In the genomic region with DNA sequence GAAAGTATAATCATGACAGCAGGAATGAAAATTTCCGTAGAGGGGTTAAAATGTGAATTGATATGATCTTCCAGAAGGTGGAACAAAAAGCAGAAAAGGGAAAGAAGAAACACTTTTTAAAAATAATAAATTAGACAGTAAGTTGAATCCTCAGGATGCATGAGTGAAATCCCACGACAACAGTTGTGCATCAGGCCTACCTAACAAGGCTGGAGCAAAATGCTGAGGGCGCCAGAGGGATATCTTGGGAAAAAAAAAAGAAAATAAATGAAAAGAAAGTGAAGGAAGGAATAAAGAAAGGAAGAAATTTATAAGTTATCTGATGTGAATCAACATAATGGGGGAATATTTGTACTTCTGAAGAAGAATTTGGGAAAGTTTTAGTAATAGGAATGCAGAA, we compare ENCODE assay signal across 1 cellular context.
TF ChIP-seq lines count a peak whose summit lies in the region.

No MANE protein-coding gene starts in this region.

TF ChIP-seq in GM23338, 12 proteins besides CTCF, POLR2A, EP300 and RAD21 (continued from another document):
- TF ChIP-seq, protein P1, sequence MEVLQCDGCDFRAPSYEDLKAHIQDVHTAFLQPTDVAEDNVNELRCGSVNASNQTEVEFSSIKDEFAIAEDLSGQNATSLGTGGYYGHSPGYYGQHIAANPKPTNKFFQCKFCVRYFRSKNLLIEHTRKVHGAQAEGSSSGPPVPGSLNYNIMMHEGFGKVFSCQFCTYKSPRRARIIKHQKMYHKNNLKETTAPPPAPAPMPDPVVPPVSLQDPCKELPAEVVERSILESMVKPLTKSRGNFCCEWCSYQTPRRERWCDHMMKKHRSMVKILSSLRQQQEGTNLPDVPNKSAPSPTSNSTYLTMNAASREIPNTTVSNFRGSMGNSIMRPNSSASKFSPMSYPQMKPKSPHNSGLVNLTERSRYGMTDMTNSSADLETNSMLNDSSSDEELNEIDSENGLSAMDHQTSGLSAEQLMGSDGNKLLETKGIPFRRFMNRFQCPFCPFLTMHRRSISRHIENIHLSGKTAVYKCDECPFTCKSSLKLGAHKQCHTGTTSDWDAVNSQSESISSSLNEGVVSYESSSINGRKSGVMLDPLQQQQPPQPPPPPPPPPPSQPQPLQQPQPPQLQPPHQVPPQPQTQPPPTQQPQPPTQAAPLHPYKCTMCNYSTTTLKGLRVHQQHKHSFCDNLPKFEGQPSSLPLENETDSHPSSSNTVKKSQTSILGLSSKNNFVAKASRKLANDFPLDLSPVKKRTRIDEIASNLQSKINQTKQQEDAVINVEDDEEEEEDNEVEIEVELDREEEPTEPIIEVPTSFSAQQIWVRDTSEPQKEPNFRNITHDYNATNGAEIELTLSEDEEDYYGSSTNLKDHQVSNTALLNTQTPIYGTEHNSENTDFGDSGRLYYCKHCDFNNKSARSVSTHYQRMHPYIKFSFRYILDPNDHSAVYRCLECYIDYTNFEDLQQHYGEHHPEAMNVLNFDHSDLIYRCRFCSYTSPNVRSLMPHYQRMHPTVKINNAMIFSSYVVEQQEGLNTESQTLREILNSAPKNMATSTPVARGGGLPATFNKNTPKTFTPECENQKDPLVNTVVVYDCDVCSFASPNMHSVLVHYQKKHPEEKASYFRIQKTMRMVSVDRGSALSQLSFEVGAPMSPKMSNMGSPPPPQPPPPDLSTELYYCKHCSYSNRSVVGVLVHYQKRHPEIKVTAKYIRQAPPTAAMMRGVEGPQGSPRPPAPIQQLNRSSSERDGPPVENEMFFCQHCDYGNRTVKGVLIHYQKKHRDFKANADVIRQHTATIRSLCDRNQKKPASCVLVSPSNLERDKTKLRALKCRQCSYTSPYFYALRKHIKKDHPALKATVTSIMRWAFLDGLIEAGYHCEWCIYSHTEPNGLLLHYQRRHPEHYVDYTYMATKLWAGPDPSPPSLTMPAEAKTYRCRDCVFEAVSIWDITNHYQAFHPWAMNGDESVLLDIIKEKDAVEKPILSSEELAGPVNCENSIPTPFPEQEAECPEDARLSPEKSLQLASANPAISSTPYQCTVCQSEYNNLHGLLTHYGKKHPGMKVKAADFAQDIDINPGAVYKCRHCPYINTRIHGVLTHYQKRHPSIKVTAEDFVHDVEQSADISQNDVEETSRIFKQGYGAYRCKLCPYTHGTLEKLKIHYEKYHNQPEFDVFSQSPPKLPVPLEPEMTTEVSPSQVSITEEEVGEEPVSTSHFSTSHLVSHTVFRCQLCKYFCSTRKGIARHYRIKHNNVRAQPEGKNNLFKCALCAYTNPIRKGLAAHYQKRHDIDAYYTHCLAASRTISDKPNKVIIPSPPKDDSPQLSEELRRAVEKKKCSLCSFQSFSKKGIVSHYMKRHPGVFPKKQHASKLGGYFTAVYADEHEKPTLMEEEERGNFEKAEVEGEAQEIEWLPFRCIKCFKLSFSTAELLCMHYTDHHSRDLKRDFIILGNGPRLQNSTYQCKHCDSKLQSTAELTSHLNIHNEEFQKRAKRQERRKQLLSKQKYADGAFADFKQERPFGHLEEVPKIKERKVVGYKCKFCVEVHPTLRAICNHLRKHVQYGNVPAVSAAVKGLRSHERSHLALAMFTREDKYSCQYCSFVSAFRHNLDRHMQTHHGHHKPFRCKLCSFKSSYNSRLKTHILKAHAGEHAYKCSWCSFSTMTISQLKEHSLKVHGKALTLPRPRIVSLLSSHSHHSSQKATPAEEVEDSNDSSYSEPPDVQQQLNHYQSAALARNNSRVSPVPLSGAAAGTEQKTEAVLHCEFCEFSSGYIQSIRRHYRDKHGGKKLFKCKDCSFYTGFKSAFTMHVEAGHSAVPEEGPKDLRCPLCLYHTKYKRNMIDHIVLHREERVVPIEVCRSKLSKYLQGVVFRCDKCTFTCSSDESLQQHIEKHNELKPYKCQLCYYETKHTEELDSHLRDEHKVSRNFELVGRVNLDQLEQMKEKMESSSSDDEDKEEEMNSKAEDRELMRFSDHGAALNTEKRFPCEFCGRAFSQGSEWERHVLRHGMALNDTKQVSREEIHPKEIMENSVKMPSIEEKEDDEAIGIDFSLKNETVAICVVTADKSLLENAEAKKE (CRISPR knock-in tag; IDR thresholded peaks at IDR 0.05) = no peak
- TF ChIP-seq CREB1 (CRISPR knock-in tag; IDR thresholded peaks at IDR 0.05; ENCODE audit: low read depth) = no peak
- no peak for TF ChIP-seq NANOG (IDR thresholded peaks at IDR 0.05; ENCODE audit: borderline replicate concordance)
- no peak for TF ChIP-seq EZH2phosphoT487 (IDR thresholded peaks at IDR 0.05; ENCODE audit: unreplicated experiment)
- TF ChIP-seq ZNF114 (CRISPR knock-in tag; IDR thresholded peaks at IDR 0.05) = no peak
- no peak for TF ChIP-seq POLR2AphosphoS5 (IDR thresholded peaks at IDR 0.05; ENCODE audit: low read depth)
- TF ChIP-seq JUNB (IDR thresholded peaks at IDR 0.05; ENCODE audit: unreplicated experiment) = no peak
- TF ChIP-seq, protein P2, sequence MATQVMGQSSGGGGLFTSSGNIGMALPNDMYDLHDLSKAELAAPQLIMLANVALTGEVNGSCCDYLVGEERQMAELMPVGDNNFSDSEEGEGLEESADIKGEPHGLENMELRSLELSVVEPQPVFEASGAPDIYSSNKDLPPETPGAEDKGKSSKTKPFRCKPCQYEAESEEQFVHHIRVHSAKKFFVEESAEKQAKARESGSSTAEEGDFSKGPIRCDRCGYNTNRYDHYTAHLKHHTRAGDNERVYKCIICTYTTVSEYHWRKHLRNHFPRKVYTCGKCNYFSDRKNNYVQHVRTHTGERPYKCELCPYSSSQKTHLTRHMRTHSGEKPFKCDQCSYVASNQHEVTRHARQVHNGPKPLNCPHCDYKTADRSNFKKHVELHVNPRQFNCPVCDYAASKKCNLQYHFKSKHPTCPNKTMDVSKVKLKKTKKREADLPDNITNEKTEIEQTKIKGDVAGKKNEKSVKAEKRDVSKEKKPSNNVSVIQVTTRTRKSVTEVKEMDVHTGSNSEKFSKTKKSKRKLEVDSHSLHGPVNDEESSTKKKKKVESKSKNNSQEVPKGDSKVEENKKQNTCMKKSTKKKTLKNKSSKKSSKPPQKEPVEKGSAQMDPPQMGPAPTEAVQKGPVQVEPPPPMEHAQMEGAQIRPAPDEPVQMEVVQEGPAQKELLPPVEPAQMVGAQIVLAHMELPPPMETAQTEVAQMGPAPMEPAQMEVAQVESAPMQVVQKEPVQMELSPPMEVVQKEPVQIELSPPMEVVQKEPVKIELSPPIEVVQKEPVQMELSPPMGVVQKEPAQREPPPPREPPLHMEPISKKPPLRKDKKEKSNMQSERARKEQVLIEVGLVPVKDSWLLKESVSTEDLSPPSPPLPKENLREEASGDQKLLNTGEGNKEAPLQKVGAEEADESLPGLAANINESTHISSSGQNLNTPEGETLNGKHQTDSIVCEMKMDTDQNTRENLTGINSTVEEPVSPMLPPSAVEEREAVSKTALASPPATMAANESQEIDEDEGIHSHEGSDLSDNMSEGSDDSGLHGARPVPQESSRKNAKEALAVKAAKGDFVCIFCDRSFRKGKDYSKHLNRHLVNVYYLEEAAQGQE (IDR thresholded peaks at IDR 0.05; ENCODE audit: unreplicated experiment) = no peak
- no peak for TF ChIP-seq STAT1 (IDR thresholded peaks at IDR 0.05; ENCODE audit: unreplicated experiment)
- no peak for TF ChIP-seq EZH2 (IDR thresholded peaks at IDR 0.05; ENCODE audit: low read depth, unreplicated experiment)
- TF ChIP-seq, protein P3, sequence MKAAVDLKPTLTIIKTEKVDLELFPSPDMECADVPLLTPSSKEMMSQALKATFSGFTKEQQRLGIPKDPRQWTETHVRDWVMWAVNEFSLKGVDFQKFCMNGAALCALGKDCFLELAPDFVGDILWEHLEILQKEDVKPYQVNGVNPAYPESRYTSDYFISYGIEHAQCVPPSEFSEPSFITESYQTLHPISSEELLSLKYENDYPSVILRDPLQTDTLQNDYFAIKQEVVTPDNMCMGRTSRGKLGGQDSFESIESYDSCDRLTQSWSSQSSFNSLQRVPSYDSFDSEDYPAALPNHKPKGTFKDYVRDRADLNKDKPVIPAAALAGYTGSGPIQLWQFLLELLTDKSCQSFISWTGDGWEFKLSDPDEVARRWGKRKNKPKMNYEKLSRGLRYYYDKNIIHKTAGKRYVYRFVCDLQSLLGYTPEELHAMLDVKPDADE (IDR thresholded peaks at IDR 0.05) = no peak
